Comparison of ENCODE assay signal across 23 cellular contexts in the genomic region with DNA sequence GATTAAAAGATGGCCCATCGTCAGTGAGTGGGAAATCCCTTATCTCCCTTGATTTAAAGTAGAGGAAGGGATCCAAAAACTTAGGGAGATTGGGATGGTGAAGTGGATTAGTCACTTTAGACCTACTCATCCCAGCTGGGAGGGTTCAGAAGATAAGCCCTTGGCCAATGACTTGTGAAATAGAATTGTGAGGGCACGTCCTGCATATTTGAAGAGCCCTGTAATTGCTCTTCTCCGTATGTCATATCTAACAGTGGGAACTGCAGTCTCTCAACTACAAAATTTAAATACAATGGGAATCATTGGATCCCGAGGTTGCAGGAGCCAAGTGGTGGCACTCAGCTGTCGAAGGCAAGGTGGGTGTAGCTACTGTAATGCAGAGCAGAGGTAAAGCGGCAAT.
"Had no signal": no experiment of that assay in that cellular context is flagged by ENCODE, and none has a peak within 500 bp of the region (broad histone marks: within the 10 kb centered on the region; RNA-seq: fewer than 3 reads in every experiment).

No MANE protein-coding gene starts in this region.

- FAIRE-seq: endometrium, pancreas had no signal

- H3K27me3 Mint-ChIP-seq: progenitor cell of endocrine pancreas had no signal

- H3K4me1 ChIP-seq: esophagus muscularis mucosa, neural progenitor cell, pancreas, tibial artery, upper lobe of left lung, uterus had no signal

- H3K36me3 Mint-ChIP-seq: mesothelial cell of epicardium; natural killer cell; neural progenitor cell; stimulated activated effector memory CD8-positive, alpha-beta T cell treated with anti-CD3 and anti-CD28 coated beads, Interleukin-12 subunit alpha, Interleukin-12 subunit beta, amount 100 ng/mL, for 72 hours had no signal

- H3K4me3 ChIP-seq: esophagus muscularis mucosa, heart left ventricle, neural progenitor cell, pancreas, smooth muscle cell, tibial artery, upper lobe of left lung, uterus had no signal

- ATAC-seq: heart left ventricle; natural killer cell; pancreas; right cardiac atrium; stimulated activated effector memory CD8-positive, alpha-beta T cell treated with anti-CD3 and anti-CD28 coated beads, Interleukin-12 subunit alpha, Interleukin-12 subunit beta, amount 100 ng/mL, for 72 hours had no signal

- H3K4me1 Mint-ChIP-seq: mesothelial cell of epicardium; natural killer cell; neural progenitor cell; stimulated activated effector memory CD8-positive, alpha-beta T cell treated with anti-CD3 and anti-CD28 coated beads, Interleukin-12 subunit alpha, Interleukin-12 subunit beta, amount 100 ng/mL, for 72 hours had no signal

- H3K4me3 Mint-ChIP-seq: mesothelial cell of epicardium; natural killer cell; neural progenitor cell; stimulated activated effector memory CD8-positive, alpha-beta T cell treated with anti-CD3 and anti-CD28 coated beads, Interleukin-12 subunit alpha, Interleukin-12 subunit beta, amount 100 ng/mL, for 72 hours; stimulated activated naive CD8-positive, alpha-beta T cell treated with anti-CD3 and anti-CD28 coated beads, Interleukin-15, Interleukin-2, amounts not matched to agents 100 ng/mL and 50 ng/mL, for 24 hours had no signal

- H3K36me3 ChIP-seq: esophagus muscularis mucosa, heart left ventricle, neural progenitor cell, pancreas, tibial artery, upper lobe of left lung, uterus had no signal

- DNase-seq: effector memory CD4-positive, alpha-beta T cell; foreskin melanocyte; heart left ventricle; hippocampal formation; kidney glomerular epithelial cell; natural killer cell; nucleus accumbens; pancreas; right cardiac atrium; stimulated activated CD4-positive, alpha-beta T cell treated with anti-CD3 and anti-CD28 coated beads, Interleukin-2, amount 100 ng/mL, for 48 hours; stimulated activated CD8-positive, alpha-beta memory T cell treated with anti-CD3 and anti-CD28 coated beads, Interleukin-4, amount 100 ng/mL, for 48 hours; tibial artery; upper lobe of left lung; uterus had no signal

- H3K27ac Mint-ChIP-seq: mesothelial cell of epicardium; natural killer cell; progenitor cell of endocrine pancreas; stimulated activated effector memory CD8-positive, alpha-beta T cell treated with anti-CD3 and anti-CD28 coated beads, Interleukin-12 subunit alpha, Interleukin-12 subunit beta, amount 100 ng/mL, for 72 hours; stimulated activated naive CD8-positive, alpha-beta T cell treated with anti-CD3 and anti-CD28 coated beads, Interleukin-15, Interleukin-2, amounts not matched to agents 100 ng/mL and 50 ng/mL, for 24 hours had no signal

- H3K27me3 ChIP-seq: esophagus muscularis mucosa, heart left ventricle, neural progenitor cell, pancreas, tibial artery, upper lobe of left lung, uterus had no signal

- H3K27ac ChIP-seq: epithelial cell of prostate, esophagus muscularis mucosa, heart left ventricle, neural progenitor cell, pancreas, tibial artery, upper lobe of left lung, uterus had no signal

- H3K9me3 Mint-ChIP-seq: neural progenitor cell; stimulated activated effector memory CD8-positive, alpha-beta T cell treated with anti-CD3 and anti-CD28 coated beads, Interleukin-12 subunit alpha, Interleukin-12 subunit beta, amount 100 ng/mL, for 72 hours; stimulated activated naive CD8-positive, alpha-beta T cell treated with anti-CD3 and anti-CD28 coated beads, Interleukin-15, Interleukin-2, amounts not matched to agents 100 ng/mL and 50 ng/mL, for 24 hours had no signal

- H3K9me3 ChIP-seq: esophagus muscularis mucosa, heart left ventricle, pancreas, tibial artery, upper lobe of left lung, uterus had no signal
